In the genomic region with DNA sequence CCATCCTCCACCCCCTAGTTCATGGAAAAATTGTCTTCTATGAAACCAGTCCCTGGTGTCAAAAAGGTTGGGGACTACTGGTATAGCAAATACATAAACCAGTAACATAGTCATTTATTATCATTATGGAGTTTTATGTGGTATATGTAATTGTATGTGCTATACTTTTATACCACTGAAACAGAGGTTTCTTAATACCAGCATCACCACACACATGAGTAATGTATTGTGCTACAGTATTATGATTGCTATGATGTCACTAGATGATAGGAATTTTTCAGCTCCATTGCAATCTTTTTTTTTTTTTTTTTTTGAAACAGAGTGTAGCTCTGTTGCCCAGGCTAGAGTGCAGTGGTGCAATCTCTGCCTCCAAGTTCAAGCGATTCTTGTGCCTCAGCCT, we compare ENCODE assay signal across 25 cellular contexts.
"Had no signal": no experiment of that assay in that cellular context is flagged by ENCODE, and none has a peak within 500 bp of the region (broad histone marks: within the 10 kb centered on the region; RNA-seq: fewer than 3 reads in every experiment).

No MANE protein-coding gene starts in this region.

- H3K4me3 ChIP-seq: colonic mucosa, dorsolateral prefrontal cortex, gastrocnemius medialis, left ventricle myocardium inferior, neural progenitor cell, sigmoid colon, tibial artery had no signal

- H3K27ac Mint-ChIP-seq: activated B cell treated with CpG ODN at 0.5 μM for 24 hours; activated CD4-positive, alpha-beta T cell treated with anti-CD3 and anti-CD28 coated beads, Interleukin-2, amount 10 ng/mL, durations not matched to agents 7 days and 5 days; activated CD8-positive, alpha-beta memory T cell treated with anti-CD3 and anti-CD28 coated beads, Interleukin-2, amount 10 ng/mL, durations not matched to agents 7 days and 5 days; activated CD8-positive, alpha-beta T cell treated with anti-CD3 and anti-CD28 coated beads for 36 hours; effector memory CD8-positive, alpha-beta T cell; naive thymus-derived CD4-positive, alpha-beta T cell; neural progenitor cell; T-helper 17 cell had no signal

- H3K9me3 ChIP-seq: colonic mucosa, gastrocnemius medialis, left ventricle myocardium inferior, sigmoid colon, tibial artery had no signal

- DNase-seq: activated B cell treated with CpG ODN at 0.5 μM for 24 hours; activated CD4-positive, alpha-beta T cell treated with anti-CD3 and anti-CD28 coated beads, Interleukin-2, amount 10 ng/mL, durations not matched to agents 7 days and 5 days; activated CD8-positive, alpha-beta memory T cell treated with anti-CD3 and anti-CD28 coated beads, Interleukin-2, amount 10 ng/mL, durations not matched to agents 7 days and 5 days; activated CD8-positive, alpha-beta T cell treated with anti-CD3 and anti-CD28 coated beads for 36 hours; activated effector memory CD4-positive, alpha-beta T cell treated with anti-CD3 and anti-CD28 coated beads, Interleukin-2, amount 50 U/mL, for 16 hours; activated naive CD4-positive, alpha-beta T cell treated with anti-CD3 and anti-CD28 coated beads, Interleukin-2, amount 50 U/mL, for 16 hours; amniotic stem cell; colonic mucosa; dorsolateral prefrontal cortex; effector memory CD8-positive, alpha-beta T cell; gastrocnemius medialis; hippocampal formation; left ventricle myocardium inferior; naive thymus-derived CD4-positive, alpha-beta T cell; posterior cingulate gyrus; sigmoid colon; stimulated activated CD4-positive, alpha-beta T cell treated with anti-CD3 and anti-CD28 coated beads, Interleukin-2, amount 100 ng/mL, for 48 hours; stimulated activated CD8-positive, alpha-beta memory T cell treated with anti-CD3 and anti-CD28 coated beads, Interleukin-4, amount 100 ng/mL, for 48 hours; stimulated activated naive CD4-positive, alpha-beta T cell; substantia nigra; SW 1271; T-helper 17 cell; tibial artery had no signal

- H3K36me3 Mint-ChIP-seq: activated CD8-positive, alpha-beta memory T cell treated with anti-CD3 and anti-CD28 coated beads, Interleukin-2, amount 10 ng/mL, durations not matched to agents 7 days and 5 days; neural progenitor cell had no signal

- H3K4me1 ChIP-seq: colonic mucosa, neural progenitor cell had no signal

- H3K27me3 ChIP-seq: colonic mucosa, dorsolateral prefrontal cortex, gastrocnemius medialis, neural progenitor cell, sigmoid colon, tibial artery had no signal

- ATAC-seq: activated CD8-positive, alpha-beta memory T cell treated with anti-CD3 and anti-CD28 coated beads, Interleukin-2, amount 10 ng/mL, durations not matched to agents 7 days and 5 days; activated CD8-positive, alpha-beta T cell treated with anti-CD3 and anti-CD28 coated beads for 36 hours; effector memory CD8-positive, alpha-beta T cell; esophagus mucosa; gastrocnemius medialis; naive thymus-derived CD4-positive, alpha-beta T cell; T-helper 17 cell had no signal

- H3K36me3 ChIP-seq: colonic mucosa, gastrocnemius medialis, neural progenitor cell, sigmoid colon, tibial artery had no signal

- H3K27me3 Mint-ChIP-seq: activated B cell treated with CpG ODN at 0.5 μM for 24 hours; activated CD4-positive, alpha-beta T cell treated with anti-CD3 and anti-CD28 coated beads, Interleukin-2, amount 10 ng/mL, durations not matched to agents 7 days and 5 days; activated CD8-positive, alpha-beta memory T cell treated with anti-CD3 and anti-CD28 coated beads, Interleukin-2, amount 10 ng/mL, durations not matched to agents 7 days and 5 days; activated CD8-positive, alpha-beta T cell treated with anti-CD3 and anti-CD28 coated beads for 36 hours; effector memory CD8-positive, alpha-beta T cell; T-helper 17 cell had no signal

- H3K4me3 Mint-ChIP-seq: activated B cell treated with CpG ODN at 0.5 μM for 24 hours; activated CD4-positive, alpha-beta T cell treated with anti-CD3 and anti-CD28 coated beads, Interleukin-2, amount 10 ng/mL, durations not matched to agents 7 days and 5 days; activated CD8-positive, alpha-beta memory T cell treated with anti-CD3 and anti-CD28 coated beads, Interleukin-2, amount 10 ng/mL, durations not matched to agents 7 days and 5 days; activated CD8-positive, alpha-beta T cell treated with anti-CD3 and anti-CD28 coated beads for 36 hours; effector memory CD8-positive, alpha-beta T cell; naive thymus-derived CD4-positive, alpha-beta T cell; neural progenitor cell; T-helper 17 cell had no signal

- H3K9me3 Mint-ChIP-seq: activated B cell treated with CpG ODN at 0.5 μM for 24 hours; activated CD4-positive, alpha-beta T cell treated with anti-CD3 and anti-CD28 coated beads, Interleukin-2, amount 10 ng/mL, durations not matched to agents 7 days and 5 days; activated CD8-positive, alpha-beta T cell treated with anti-CD3 and anti-CD28 coated beads for 36 hours; effector memory CD8-positive, alpha-beta T cell; naive thymus-derived CD4-positive, alpha-beta T cell; neural progenitor cell had no signal

- H3K27ac ChIP-seq: colonic mucosa, dorsolateral prefrontal cortex, gastrocnemius medialis, left ventricle myocardium inferior, neural progenitor cell, sigmoid colon, tibial artery had no signal
